ENCODE assay signal across 2 cellular contexts in genomic region chrX:12947545-12948235, GRCh38.
A peak's percentile ranks its signal among the peaks of the same experiment; 100 is the strongest.
TF ChIP-seq lines count a peak whose summit lies in the region.

No MANE protein-coding gene starts in this region.

TF ChIP-seq in A549, 52 proteins besides CTCF, POLR2A, EP300 and RAD21 (continued from another document):
- TF ChIP-seq BHLHE40 (IDR thresholded peaks at IDR 0.05; ENCODE audit: low read depth, low read length) (no peak), SMC3 (IDR thresholded peaks at IDR 0.05) (no peak), RNF2 (IDR thresholded peaks at IDR 0.05; ENCODE audit: borderline replicate concordance, low read depth) (no peak), FOXS1 (CRISPR knock-in tag; IDR thresholded peaks at IDR 0.05) (no peak), CEBPB (IDR thresholded peaks at IDR 0.05) (no peak)
TF ChIP-seq in A549: peak in this region for 0.

TF ChIP-seq in liver, 16 proteins besides CTCF, POLR2A, EP300 and RAD21 (continued from another document):
- TF ChIP-seq ATF3 (IDR thresholded peaks at IDR 0.05) (no peak), YY1 (IDR thresholded peaks at IDR 0.05) (peak; percentile 74)
TF ChIP-seq in liver: peak in this region for 7.
